ENCODE assay signal across 3 cellular contexts in genomic region chr1:54024811-54025210, GRCh38. TPM values are rescaled to one million over a fixed set of nuclear protein-coding genes. Genes with fewer than 3 reads are reported as not detected.
"Had no signal": no experiment of that assay in that cellular context is flagged by ENCODE, and none has a peak within 500 bp of the region (broad histone marks: within the 10 kb centered on the region; RNA-seq: fewer than 3 reads in every experiment).

No MANE protein-coding gene starts in this region.

RNA-seq across cellular contexts. Expression of gene LDLRAD1, which starts 6.8 kb away (rescaled TPM):
- total RNA-seq: LHCN-M2, M059J, MCF 10A had no signal
